9 cellular contexts compared by ENCODE assay signal in the genomic region with DNA sequence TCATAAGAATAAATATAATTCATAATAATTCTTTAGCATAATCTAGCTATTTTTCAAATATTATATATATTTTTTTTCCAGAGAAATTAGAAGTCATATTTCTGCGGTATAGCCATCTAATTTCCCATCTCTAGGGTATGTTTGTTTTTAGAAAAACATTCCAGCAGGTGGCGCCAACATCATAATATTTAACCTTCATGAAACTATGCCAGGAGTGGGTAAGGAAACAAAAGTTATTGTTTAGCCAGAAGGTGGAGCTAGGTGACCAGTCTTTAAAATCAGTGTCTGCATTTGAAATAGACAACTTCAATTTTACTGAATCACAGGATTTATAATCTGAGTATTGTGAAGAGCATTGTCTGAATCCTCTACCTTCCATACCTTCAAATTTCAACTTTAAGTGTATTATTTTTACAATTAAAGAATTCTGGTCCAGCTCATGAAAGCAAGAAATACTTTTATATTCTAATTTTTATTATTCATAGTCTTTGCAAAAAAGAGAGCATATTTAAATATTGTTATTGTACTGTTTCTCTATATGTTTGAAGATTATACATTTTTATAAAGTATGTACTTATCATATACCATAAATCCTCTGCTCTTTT. TPM values are rescaled to one million over a fixed set of nuclear protein-coding genes. Genes with fewer than 3 reads are reported as not detected.
DNase-seq lines count a peak whose midpoint lies in the region; ATAC-seq and TF ChIP-seq lines count a peak whose summit lies in the region.
"Had no signal": no experiment of that assay in that cellular context is flagged by ENCODE, and none has a peak within 500 bp of the region (broad histone marks: within the 10 kb centered on the region; RNA-seq: fewer than 3 reads in every experiment).

No MANE protein-coding gene starts in this region.

- H3K27me3 ChIP-seq in left ventricle myocardium inferior (ENCODE audit: low read depth): no peaks in the 10 kb centered on the region
- no peaks in the 10 kb centered on the region for H3K27me3 ChIP-seq in sigmoid colon

- H3K27ac Mint-ChIP-seq in activated naive CD8-positive, alpha-beta T cell treated with anti-CD3 and anti-CD28 coated beads, Interleukin-2, amount 10 ng/mL, durations not matched to agents 7 days and 5 days: no peak overlapping the region

- TF ChIP-seq CTCF in left ventricle myocardium inferior (IDR thresholded peaks at IDR 0.05; ENCODE audit: borderline replicate concordance) (peak; percentile 76), sigmoid colon (IDR thresholded peaks at IDR 0.05) (peak; percentile 16 to 56 (median 34))

- 2 to 7% methylated on average over 2 of the region's 2 CpGs for WGBS in sigmoid colon, 2 donors

- no peaks in the 10 kb centered on the region for H3K36me3 Mint-ChIP-seq in activated naive CD8-positive, alpha-beta T cell treated with anti-CD3 and anti-CD28 coated beads, Interleukin-2, amount 10 ng/mL, durations not matched to agents 7 days and 5 days

- H3K4me3 Mint-ChIP-seq in activated naive CD8-positive, alpha-beta T cell treated with anti-CD3 and anti-CD28 coated beads, Interleukin-2, amount 10 ng/mL, durations not matched to agents 7 days and 5 days: no peak overlapping the region

- peak; percentile 15 for DNase-seq in 8988T
- DNase-seq in NCI-H1417 (lab: John Stamatoyannopoulos, UW): peak; percentile 69 to 96 (median 95)
- peak; percentile 79 for DNase-seq in SKM-1 treated with dmso at 0.1 percent for 144 hours (lab: John Stamatoyannopoulos, UW; ENCODE audit: unreplicated experiment)
- peak; percentile 32 for DNase-seq in activated naive CD8-positive, alpha-beta T cell treated with anti-CD3 and anti-CD28 coated beads, Interleukin-2, amount 10 ng/mL, durations not matched to agents 7 days and 5 days
- DNase-seq in left ventricle myocardium inferior: no peak
- no peak for DNase-seq in sigmoid colon

- H3K9me3 Mint-ChIP-seq in activated naive CD8-positive, alpha-beta T cell treated with anti-CD3 and anti-CD28 coated beads, Interleukin-2, amount 10 ng/mL, durations not matched to agents 7 days and 5 days: no peaks in the 10 kb centered on the region

- H3K4me3 ChIP-seq in left ventricle myocardium inferior (no peak overlapping the region), sigmoid colon (no peak overlapping the region)

- H3K36me3 ChIP-seq in left ventricle myocardium inferior (no peaks in the 10 kb centered on the region), sigmoid colon (no peaks in the 10 kb centered on the region)

- intact Hi-C loops in left ventricle myocardium inferior (cut with micrococcal nuclease): no loop called here
- intact Hi-C loops in sigmoid colon (cut with DNase I): no loop called here

- no peak for TF ChIP-seq POLR2A in sigmoid colon (IDR thresholded peaks at IDR 0.05)

- no peak for TF ChIP-seq EP300 in sigmoid colon (IDR thresholded peaks at IDR 0.05)

- no peaks in the 10 kb centered on the region for H3K4me1 Mint-ChIP-seq in activated naive CD8-positive, alpha-beta T cell treated with anti-CD3 and anti-CD28 coated beads, Interleukin-2, amount 10 ng/mL, durations not matched to agents 7 days and 5 days

- POLR2A ChIA-PET in activated naive CD8-positive, alpha-beta T cell treated with anti-CD3 and anti-CD28 coated beads, Interleukin-2, amount 10 ng/mL, durations not matched to agents 7 days and 5 days (lab: Charles Lee): no interaction called here

- ATAC-seq in GM18499 (IDR thresholded peaks at IDR 0.05; ENCODE audit: insufficient read depth, unreplicated experiment) (peak; percentile 97), HG02870 (IDR thresholded peaks at IDR 0.05; ENCODE audit: unreplicated experiment) (peak; percentile 99)
- peak; percentile 85 for ATAC-seq in activated naive CD8-positive, alpha-beta T cell treated with anti-CD3 and anti-CD28 coated beads, Interleukin-2, amount 10 ng/mL, durations not matched to agents 7 days and 5 days (ENCODE audit: low read depth)

- no peak overlapping the region for H3K27ac ChIP-seq in left ventricle myocardium inferior (replicated peaks)
- no peak overlapping the region for H3K27ac ChIP-seq in sigmoid colon

- H3K27me3 Mint-ChIP-seq in activated naive CD8-positive, alpha-beta T cell treated with anti-CD3 and anti-CD28 coated beads, Interleukin-2, amount 10 ng/mL, durations not matched to agents 7 days and 5 days: no peaks in the 10 kb centered on the region

- no peaks in the 10 kb centered on the region for H3K9me3 ChIP-seq in left ventricle myocardium inferior (replicated peaks)
- no peaks in the 10 kb centered on the region for H3K9me3 ChIP-seq in sigmoid colon

- H3K4me1 ChIP-seq in left ventricle myocardium inferior (peaks cover 9% of the 10 kb centered on the region), sigmoid colon (no peaks in the 10 kb centered on the region)

RNA-seq across cellular contexts. Expression of a gene that starts 15.7 kb away (rescaled TPM):
- total RNA-seq in activated naive CD8-positive, alpha-beta T cell treated with anti-CD3 and anti-CD28 coated beads, Interleukin-2, amount 10 ng/mL, durations not matched to agents 7 days and 5 days: not detected
- total RNA-seq in left ventricle myocardium inferior (not detected), sigmoid colon (not detected)
- polyA plus RNA-seq in sigmoid colon: not detected
- total RNA-seq: urinary bladder had no signal
- polyA plus RNA-seq: urinary bladder had no signal

RNA-seq across cellular contexts. Expression of a gene that starts 46.4 kb away (rescaled TPM):
- 10 to 100 TPM; 42.4 to 42.7 TPM for total RNA-seq in activated naive CD8-positive, alpha-beta T cell treated with anti-CD3 and anti-CD28 coated beads, Interleukin-2, amount 10 ng/mL, durations not matched to agents 7 days and 5 days
- 26.7 TPM for total RNA-seq in left ventricle myocardium inferior
- total RNA-seq in sigmoid colon: 10 to 100 TPM in 3 of 4 donors, 1 to 10 TPM in 1; 6.9 to 16.8 (median 12.0) TPM
- polyA plus RNA-seq in sigmoid colon: 10 to 100 TPM in 2 of 3 donors, 1 to 10 TPM in 1; 9.7 to 17.1 (median 16.2) TPM

Comparison
In these comparisons a context has a peak if more than half of its experiments do, and no peak if none do; other contexts are left out.
1. DNase-seq: peak in 8988T (single experiment), NCI-H1417 (3 of 3), SKM-1 treated with dmso at 0.1 percent for 144 hours (single experiment) and activated naive CD8-positive, alpha-beta T cell treated with anti-CD3 and anti-CD28 coated beads, Interleukin-2, amount 10 ng/mL, durations not matched to agents 7 days and 5 days (single experiment); none in left ventricle myocardium inferior (single experiment) and sigmoid colon (single experiment).
2. Peak in every context shown above with its lines, with median percentiles within 50 percentile points of each other: ATAC-seq.